In genomic region chr9:124101593-124101992, GRCh38 we compare ENCODE assay signal across 24 cellular contexts.
"Had no signal": no experiment of that assay in that cellular context is flagged by ENCODE, and none has a peak within 500 bp of the region (broad histone marks: within the 10 kb centered on the region; RNA-seq: fewer than 3 reads in every experiment).

No MANE protein-coding gene starts in this region.

- H3K36me3 ChIP-seq: left ventricle myocardium inferior, ovary, right atrium auricular region, suprapubic skin, thoracic aorta, tibial artery, uterus had no signal

- H3K27ac Mint-ChIP-seq: mesothelial cell of epicardium; naive thymus-derived CD4-positive, alpha-beta T cell; natural killer cell treated with Interleukin-12 subunit alpha and Interleukin-12 subunit beta and Interleukin-15 and Interleukin-18, amount 100 ng/mL, for 72 hours; progenitor cell of endocrine pancreas; stimulated activated naive CD8-positive, alpha-beta T cell treated with anti-CD3 and anti-CD28 coated beads, Interleukin-15, Interleukin-2, amounts not matched to agents 100 ng/mL and 50 ng/mL, for 24 hours had no signal

- ATAC-seq: mucosa of descending colon; naive thymus-derived CD4-positive, alpha-beta T cell; natural killer cell treated with Interleukin-12 subunit alpha and Interleukin-12 subunit beta and Interleukin-15 and Interleukin-18, amount 100 ng/mL, for 72 hours; sciatic nerve had no signal

- H3K4me3 Mint-ChIP-seq: mesothelial cell of epicardium; naive thymus-derived CD4-positive, alpha-beta T cell; natural killer cell treated with Interleukin-12 subunit alpha and Interleukin-12 subunit beta and Interleukin-15 and Interleukin-18, amount 100 ng/mL, for 72 hours; stimulated activated naive CD8-positive, alpha-beta T cell treated with anti-CD3 and anti-CD28 coated beads, Interleukin-15, Interleukin-2, amounts not matched to agents 100 ng/mL and 50 ng/mL, for 24 hours had no signal

- H3K36me3 Mint-ChIP-seq: mesothelial cell of epicardium; naive thymus-derived CD4-positive, alpha-beta T cell; natural killer cell treated with Interleukin-12 subunit alpha and Interleukin-12 subunit beta and Interleukin-15 and Interleukin-18, amount 100 ng/mL, for 72 hours had no signal

- H3K27me3 ChIP-seq: ovary, right atrium auricular region, uterus had no signal

- H3K4me3 ChIP-seq: left ventricle myocardium inferior, lung, mucosa of descending colon, ovary, right atrium auricular region, skin epidermis, suprapubic skin, thoracic aorta, tibial artery, uterus had no signal

- H3K27ac ChIP-seq: left ventricle myocardium inferior, ovary, right atrium auricular region, skin epidermis, suprapubic skin, thoracic aorta, tibial artery, uterus had no signal

- DNase-seq: islet precursor cell; left ventricle myocardium inferior; mesendoderm; mucosa of descending colon; naive thymus-derived CD4-positive, alpha-beta T cell; ovary; stimulated activated CD4-positive, alpha-beta T cell treated with anti-CD3 and anti-CD28 coated beads, Interleukin-12 subunit alpha, Interleukin-12 subunit beta, amount 100 ng/mL, for 4 hours; stimulated activated CD4-positive, alpha-beta T cell treated with anti-CD3 and anti-CD28 coated beads, Interleukin-15, amount 100 ng/mL, for 24 hours; stimulated activated CD4-positive, alpha-beta T cell treated with anti-CD3 and anti-CD28 coated beads, Interleukin-2, amount 100 ng/mL, for 24 hours; stimulated activated CD4-positive, alpha-beta T cell treated with anti-CD3 and anti-CD28 coated beads, Interleukin-4, amount 100 ng/mL, for 1 hour; stimulated activated naive CD4-positive, alpha-beta T cell; tibial artery; trophoblast cell; uterus had no signal

- H3K9me3 Mint-ChIP-seq: mesothelial cell of epicardium; natural killer cell treated with Interleukin-12 subunit alpha and Interleukin-12 subunit beta and Interleukin-15 and Interleukin-18, amount 100 ng/mL, for 72 hours; stimulated activated naive CD8-positive, alpha-beta T cell treated with anti-CD3 and anti-CD28 coated beads, Interleukin-15, Interleukin-2, amounts not matched to agents 100 ng/mL and 50 ng/mL, for 24 hours had no signal

- H3K9me3 ChIP-seq: left ventricle myocardium inferior, mucosa of descending colon, ovary, right atrium auricular region, suprapubic skin, thoracic aorta, tibial artery, uterus had no signal

- H3K4me1 ChIP-seq: left ventricle myocardium inferior, right atrium auricular region, suprapubic skin, tibial artery, uterus had no signal
